18 cellular contexts compared by ENCODE assay signal in the genomic region with DNA sequence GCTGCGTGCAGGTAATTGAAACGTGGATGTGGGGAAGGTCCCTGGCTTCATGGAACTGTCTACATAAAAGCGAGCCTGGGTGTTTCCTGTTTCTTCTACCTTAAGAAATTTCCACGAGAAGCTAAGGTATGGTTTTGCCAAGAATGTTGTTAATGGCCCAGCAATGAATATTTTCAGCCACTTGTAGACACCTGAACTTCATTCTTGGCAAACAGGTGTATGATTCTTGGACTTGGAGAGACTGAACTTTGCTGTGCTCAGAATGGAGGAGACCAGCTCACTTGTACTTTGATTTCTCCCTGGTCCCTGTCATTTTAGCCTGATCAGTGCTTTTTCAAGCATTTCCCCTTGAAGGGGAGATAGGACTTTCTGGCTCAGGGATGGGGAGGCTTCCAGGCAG. TPM values are rescaled to one million over a fixed set of nuclear protein-coding genes. Genes with fewer than 3 reads are reported as not detected.
DNase-seq lines count a peak whose midpoint lies in the region; ATAC-seq and TF ChIP-seq lines count a peak whose summit lies in the region.
"Had no signal": no experiment of that assay in that cellular context is flagged by ENCODE, and none has a peak within 500 bp of the region (broad histone marks: within the 10 kb centered on the region; RNA-seq: fewer than 3 reads in every experiment).

No MANE protein-coding gene starts in this region.

- H3K27ac Mint-ChIP-seq in CD8-positive, alpha-beta T cell = peak overlapping the region; percentile 29
- H3K27ac Mint-ChIP-seq in progenitor cell of endocrine pancreas = peak overlapping the region; percentile 30

- H3K9me3 ChIP-seq in CD8-positive, alpha-beta T cell (ENCODE audit: low read length) = no peaks in the 10 kb centered on the region
- H3K9me3 ChIP-seq in left lung = no peaks in the 10 kb centered on the region

- H3K4me1 ChIP-seq in CD8-positive, alpha-beta T cell (ENCODE audit: insufficient read depth, low read length) = peaks cover 64% of the 10 kb centered on the region
- peaks cover 13 to 69% of the 10 kb centered on the region in 2 donors for H3K4me1 ChIP-seq in left lung
- peaks cover 19% of the 10 kb centered on the region for H3K4me1 ChIP-seq in foreskin keratinocyte

- H3K4me3 Mint-ChIP-seq in CD8-positive, alpha-beta T cell = no peak overlapping the region
- H3K4me3 Mint-ChIP-seq in progenitor cell of endocrine pancreas (ENCODE audit: low read depth) = no peak overlapping the region
- H3K4me3 Mint-ChIP-seq: GM23338 had no signal

- CTCF ChIA-PET in CD8-positive, alpha-beta T cell (lab: Charles Lee) = interaction anchor here (0.5 to 1.3 kb wide), 4 partner anchors 34 to 76 kb away, joined by 3 to 5 read pairs (median 4); no protein-coding TSS in a partner anchor

- no peaks in the 10 kb centered on the region for H3K27me3 Mint-ChIP-seq in CD8-positive, alpha-beta T cell (ENCODE audit: low read depth)
- H3K27me3 Mint-ChIP-seq in progenitor cell of endocrine pancreas = no peaks in the 10 kb centered on the region

- no peaks in the 10 kb centered on the region for H3K36me3 ChIP-seq in CD8-positive, alpha-beta T cell (ENCODE audit: insufficient read depth, low read length)
- no peaks in the 10 kb centered on the region for H3K36me3 ChIP-seq in left lung

- TF ChIP-seq CTCF in CD8-positive, alpha-beta T cell (IDR thresholded peaks at IDR 0.05) = no peak
- TF ChIP-seq CTCF in left lung (IDR thresholded peaks at IDR 0.05) (no peak), progenitor cell of endocrine pancreas (IDR thresholded peaks at IDR 0.05; ENCODE audit: unreplicated experiment) (no peak), foreskin keratinocyte (conservative IDR thresholded peaks at IDR 0.05) (no peak)

- no peaks in the 10 kb centered on the region for H3K36me3 Mint-ChIP-seq in CD8-positive, alpha-beta T cell
- H3K36me3 Mint-ChIP-seq in progenitor cell of endocrine pancreas (ENCODE audit: insufficient read depth) = peaks cover 4% of the 10 kb centered on the region

- H3K9me3 Mint-ChIP-seq in CD8-positive, alpha-beta T cell = no peaks in the 10 kb centered on the region
- H3K9me3 Mint-ChIP-seq in progenitor cell of endocrine pancreas (ENCODE audit: low read depth) = no peaks in the 10 kb centered on the region
- H3K9me3 Mint-ChIP-seq: GM23338 had no signal

- DNase-seq in DMS79 treated with DMSO at 0.1 percent for 48 hours (lab: John Stamatoyannopoulos, UW) (peak; percentile 34), DMS79 (lab: John Stamatoyannopoulos, UW) (no peak), left lung (no peak), progenitor cell of endocrine pancreas (ENCODE audit: low spot score, unreplicated experiment) (no peak), foreskin keratinocyte (no peak)
- no peak for DNase-seq in CD8-positive, alpha-beta T cell
- DNase-seq: GF-D8, KG1, NCI-H1436, NCI-H2029, NCI-H2171 treated with DMSO at 0.1 percent for 48 hours, NCI-H446 treated with DMSO at 0.1 percent for 48 hours, RPMI8226 had no signal

- intact Hi-C loops in CD8-positive, alpha-beta T cell (cut with DNase I, micrococcal nuclease) = no loop called here
- intact Hi-C loops in left lung (cut with DNase I) = no loop called here

- H3K4me1 Mint-ChIP-seq in CD8-positive, alpha-beta T cell (ENCODE audit: low read depth) = peaks cover 69% of the 10 kb centered on the region
- peaks cover 48% of the 10 kb centered on the region for H3K4me1 Mint-ChIP-seq in progenitor cell of endocrine pancreas (ENCODE audit: low read depth)

- no peak overlapping the region for H3K27ac ChIP-seq in CD8-positive, alpha-beta T cell (ENCODE audit: low read depth, low read length)
- H3K27ac ChIP-seq in left lung (peak overlapping the region; percentile 3 to 41), foreskin keratinocyte (no peak overlapping the region)
- H3K27ac ChIP-seq: 22Rv1 had no signal

- POLR2A ChIA-PET in CD8-positive, alpha-beta T cell (lab: Charles Lee) = no interaction called here

- ATAC-seq in CD8-positive, alpha-beta T cell = no peak
- ATAC-seq in left lung (peak; percentile 81), GM18909 (IDR thresholded peaks at IDR 0.05; ENCODE audit: poor library complexity, unreplicated experiment) (no peak), GM18858 (IDR thresholded peaks at IDR 0.05; ENCODE audit: unreplicated experiment) (no peak), foreskin keratinocyte (no peak)
- ATAC-seq: GM23338, HepG2 had no signal

- H3K27me3 ChIP-seq in CD8-positive, alpha-beta T cell (ENCODE audit: insufficient read depth, low read length) = no peaks in the 10 kb centered on the region
- H3K27me3 ChIP-seq in left lung (no peaks in the 10 kb centered on the region), foreskin keratinocyte (no peaks in the 10 kb centered on the region)

- no peak overlapping the region for H3K4me3 ChIP-seq in CD8-positive, alpha-beta T cell (ENCODE audit: low read depth, low read length)
- no peak overlapping the region for H3K4me3 ChIP-seq in left lung
- H3K4me3 ChIP-seq: GM23338 had no signal

RNA-seq across cellular contexts. Expression of gene LRP5, which starts 20.8 kb away (rescaled TPM):
- 1 to 10 TPM; 1.1 to 1.5 TPM for total RNA-seq in CD8-positive, alpha-beta T cell
- 10 to 100 TPM; 48.9 to 57.1 TPM for total RNA-seq in left lung
- 114 and 115 TPM in 2 replicates for total RNA-seq in progenitor cell of endocrine pancreas
- total RNA-seq in foreskin keratinocyte = 26.8 and 30.1 TPM in 2 replicates
- polyA plus RNA-seq in foreskin keratinocyte = 29.3 and 30.5 TPM in 2 replicates

Comparison
In these comparisons a context has a peak if more than half of its experiments do, and no peak if none do; other contexts are left out.
1. H3K27ac ChIP-seq: peak in left lung (2 of 2); none in CD8-positive, alpha-beta T cell (single experiment) and foreskin keratinocyte (single experiment).
2. RNA of gene LRP5, which starts 20.8 kb away (total RNA-seq): 114 to 115 TPM in progenitor cell of endocrine pancreas, 48.9 to 57.1 TPM in left lung and 26.8 to 30.1 TPM in foreskin keratinocyte; 1.1 to 1.5 TPM in CD8-positive, alpha-beta T cell; every median in the first group is over 10 times any median in the second.